In the genomic region with DNA sequence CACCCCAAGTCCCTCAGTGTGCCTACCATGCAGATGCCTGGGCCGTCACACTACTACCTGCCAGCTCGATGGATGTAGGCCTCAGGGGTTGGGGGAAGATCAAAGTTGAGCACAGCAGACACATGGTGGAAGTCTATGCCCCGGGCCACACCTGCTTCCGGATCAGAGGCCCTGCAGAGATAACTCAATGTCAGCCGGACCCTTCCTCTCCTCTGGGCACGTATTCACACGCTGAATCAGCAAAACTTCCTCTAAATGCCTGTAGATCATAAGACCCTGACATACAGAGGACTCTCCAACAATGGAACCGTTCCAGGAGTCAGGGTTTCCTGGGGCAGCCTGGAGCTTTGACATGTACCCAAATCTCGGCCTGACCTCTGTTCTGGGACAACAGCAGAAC, we compare ENCODE assay signal across 24 cellular contexts. TPM values are rescaled to one million over a fixed set of nuclear protein-coding genes. Genes with fewer than 3 reads are reported as not detected.
A peak's percentile ranks its signal among the peaks of the same experiment; 100 is the strongest.
DNase-seq lines count a peak whose midpoint lies in the region; ATAC-seq, FAIRE-seq and TF ChIP-seq lines count a peak whose summit lies in the region.
"Had no signal": no experiment of that assay in that cellular context is flagged by ENCODE, and none has a peak within 500 bp of the region (broad histone marks: within the 10 kb centered on the region; RNA-seq: fewer than 3 reads in every experiment).

No MANE protein-coding gene starts in this region.

- no peak for TF ChIP-seq EP300 in HepG2 (IDR thresholded peaks at IDR 0.05; ENCODE audit: low read depth in 2 of 2, low read length in 2 of 2)
- TF ChIP-seq EP300 in HepG2 (CRISPR knock-in tag; IDR thresholded peaks at IDR 0.05; ENCODE audit: borderline replicate concordance), result no peak
- no peak for TF ChIP-seq EP300 in suprapubic skin (IDR thresholded peaks at IDR 0.05)

- no peak overlapping the region for H3K27ac ChIP-seq in HepG2 (ENCODE audit: extremely low read length, insufficient read depth, low read length)
- H3K27ac ChIP-seq in right lobe of liver, result no peak overlapping the region
- no peak overlapping the region for H3K27ac ChIP-seq in suprapubic skin
- H3K27ac ChIP-seq: Peyer's patch, SJCRH30 had no signal

- POLR2A ChIA-PET in HepG2 (lab: Yijun Ruan, JAX), result interaction anchor here (1.4 kb wide), 2 partner anchors 8 to 12 kb away, joined by 3 to 4 read pairs; a partner anchor contains a TSS

- H3K79me2 ChIP-seq in HepG2 (ENCODE audit: insufficient read depth, low read length), result peaks cover 31% of the 10 kb centered on the region

- intact Hi-C loops in HepG2 (cut with micrococcal nuclease; ENCODE audit: unreplicated experiment) (loop anchor here (5.0 kb wide), 1 partner anchor 78 kb away; a partner anchor contains a TSS), right lobe of liver (cut with DNase I) (loop anchor here (10.0 kb wide), 2 partner anchors 75 to 85 kb away; a partner anchor contains a TSS), posterior cingulate gyrus (cut with DNase I) (loop anchor here (5.0 to 10.0 kb wide), 3 partner anchors 78 to 355 kb away; a partner anchor contains a TSS)

- ATAC-seq in HepG2 (no peak), right lobe of liver (no peak)
- ATAC-seq: GM23338 had no signal

- 81% methylated on average over 5 of the region's 9 CpGs for WGBS in HepG2 (ENCODE audit: low lambda C conversion rate)
- no CpG with 5 or more reads among the region's 9 CpGs for WGBS in right lobe of liver (ENCODE audit: insufficient coverage, low coverage, low lambda C conversion rate, missing lambda C conversion rate)
- WGBS in suprapubic skin, result 86% methylated on average over 7 of the region's 9 CpGs

- H3K4me1 ChIP-seq in HepG2 (ENCODE audit: insufficient read depth, low read length) (peaks cover 34% of the 10 kb centered on the region), right lobe of liver (peaks cover 2 to 15% (median 5%) of the 10 kb centered on the region in 4 donors), suprapubic skin (peaks cover 26% of the 10 kb centered on the region)
- H3K4me1 ChIP-seq: SJCRH30 had no signal

- H3K4me1 Mint-ChIP-seq in activated naive CD8-positive, alpha-beta T cell treated with anti-CD3 and anti-CD28 coated beads for 36 hours, result peaks cover 42% of the 10 kb centered on the region
- H3K4me1 Mint-ChIP-seq in endothelial cell (ENCODE audit: unreplicated experiment), result peaks cover 20% of the 10 kb centered on the region

- no TSS peak for BruUV-seq in HepG2 (replicated peaks; lab: Mats Ljungman, UMichigan)

- FAIRE-seq in HepG2 (lab: Jason Lieb, UNC), result no peak
- FAIRE-seq: A204.1 had no signal

- H3K36me3 Mint-ChIP-seq in activated naive CD8-positive, alpha-beta T cell treated with anti-CD3 and anti-CD28 coated beads for 36 hours, result peaks cover 61% of the 10 kb centered on the region
- H3K36me3 Mint-ChIP-seq in endothelial cell (ENCODE audit: low read depth, unreplicated experiment), result peaks cover 50% of the 10 kb centered on the region

- H3K4me3 ChIP-seq in HepG2 (replicated peaks in 1 of 3; ENCODE audit: insufficient read depth in 1 of 3, low read depth in 2 of 3, low read length in 3 of 3) (no peak overlapping the region), right lobe of liver (no peak overlapping the region), suprapubic skin (no peak overlapping the region)
- H3K4me3 ChIP-seq: GM23338, HAP-1, MG63, Peyer's patch, SJCRH30 had no signal

- no peaks in the 10 kb centered on the region for H3K27me3 Mint-ChIP-seq in activated naive CD8-positive, alpha-beta T cell treated with anti-CD3 and anti-CD28 coated beads for 36 hours
- peaks cover 7% of the 10 kb centered on the region for H3K27me3 Mint-ChIP-seq in endothelial cell (ENCODE audit: unreplicated experiment)
- H3K27me3 Mint-ChIP-seq: B cell had no signal

- no peak overlapping the region for H2AFZ ChIP-seq in HepG2 (ENCODE audit: low read length)
- H2AFZ ChIP-seq: GM23338 had no signal

- in situ Hi-C loops in HepG2 (cut with HindIII; ENCODE audit: extremely low pct_ligation_motif_present, low pct_unique_long_range_greater_than_20kb), result no loop called here

- H3K4me2 ChIP-seq in HepG2 (ENCODE audit: low read depth, low read length), result no peak overlapping the region
- H3K4me2 ChIP-seq: GM23338 had no signal

- H3K27ac Mint-ChIP-seq in activated naive CD8-positive, alpha-beta T cell treated with anti-CD3 and anti-CD28 coated beads for 36 hours, result peak overlapping the region; percentile 25
- H3K27ac Mint-ChIP-seq in endothelial cell (ENCODE audit: unreplicated experiment), result peak overlapping the region; percentile 30
- H3K27ac Mint-ChIP-seq: B cell, GM23338 had no signal

- no peak for TF ChIP-seq RAD21 in HepG2 (CRISPR knock-in tag; IDR thresholded peaks at IDR 0.05)

- CTCF ChIA-PET in HepG2 (lab: Yijun Ruan, JAX; ENCODE audit: low intra/inter-chr PET ratio, low total read pairs), result no interaction called here

- H3K36me3 ChIP-seq in HepG2 (replicated peaks in 1 of 2; ENCODE audit: control insufficient read depth in 1 of 2, insufficient read depth in 2 of 2, low read length in 2 of 2) (peaks cover 41 to 73% of the 10 kb centered on the region in 2 experiments), right lobe of liver (peaks cover 20 to 76% (median 44%) of the 10 kb centered on the region in 4 donors), suprapubic skin (peaks cover 76% of the 10 kb centered on the region)

- H3K9me3 ChIP-seq in HepG2 (ENCODE audit: low read length) (no peaks in the 10 kb centered on the region), right lobe of liver (no peaks in the 10 kb centered on the region), suprapubic skin (no peaks in the 10 kb centered on the region)
- H3K9me3 ChIP-seq: HAP-1, MG63, Peyer's patch, SJCRH30 had no signal

- TF ChIP-seq CTCF in HepG2 (CRISPR knock-in tag; IDR thresholded peaks at IDR 0.05) (no peak), right lobe of liver (IDR thresholded peaks at IDR 0.05) (no peak), endothelial cell (IDR thresholded peaks at IDR 0.05; ENCODE audit: unreplicated experiment) (no peak), suprapubic skin (IDR thresholded peaks at IDR 0.05) (no peak)

- DNase-seq in HepG2 (ENCODE audit: low spot score) (no peak), right lobe of liver (no peak), endothelial cell (ENCODE audit: low spot score) (no peak), suprapubic skin (ENCODE audit: low spot score in 2 of 2) (peak; percentile 40 to 60), SK-N-DZ (ENCODE audit: low spot score) (no peak), posterior cingulate gyrus (no peak), DMS 273 (lab: John Stamatoyannopoulos, UW; ENCODE audit: unreplicated experiment) (no peak)
- DNase-seq in activated naive CD8-positive, alpha-beta T cell treated with anti-CD3 and anti-CD28 coated beads for 36 hours, result no peak
- DNase-seq: DMS79, MG63, NCI-H1417, NCI-H1694 treated with DMSO at 0.1 percent for 48 hours, NCI-H2081 treated with DMSO at 0.1 percent for 48 hours, NCI-H2171 treated with DMSO at 0.1 percent for 48 hours, NCI-H524 treated with DMSO at 0.1 percent for 48 hours, NCI-H82, SJCRH30 had no signal

- H3K9me3 Mint-ChIP-seq in activated naive CD8-positive, alpha-beta T cell treated with anti-CD3 and anti-CD28 coated beads for 36 hours, result no peaks in the 10 kb centered on the region
- no peaks in the 10 kb centered on the region for H3K9me3 Mint-ChIP-seq in endothelial cell (ENCODE audit: unreplicated experiment)
- H3K9me3 Mint-ChIP-seq: GM23338 had no signal

- no peak overlapping the region for H3K4me3 Mint-ChIP-seq in activated naive CD8-positive, alpha-beta T cell treated with anti-CD3 and anti-CD28 coated beads for 36 hours
- H3K4me3 Mint-ChIP-seq in endothelial cell (ENCODE audit: unreplicated experiment), result peak overlapping the region; percentile 65
- H3K4me3 Mint-ChIP-seq: B cell, CD14-positive monocyte, GM23338 had no signal

- no peak overlapping the region for H3K9ac ChIP-seq in HepG2 (ENCODE audit: insufficient read depth, low read depth, low read length)

- no peak for TF ChIP-seq POLR2A in HepG2 (IDR thresholded peaks at IDR 0.05; ENCODE audit: insufficient read depth in 1 of 2, low read depth in 2 of 2, low read length in 2 of 2)
- TF ChIP-seq POLR2A in right lobe of liver (IDR thresholded peaks at IDR 0.05), result no peak
- no peak for TF ChIP-seq POLR2A in suprapubic skin (IDR thresholded peaks at IDR 0.05)

- H4K20me1 ChIP-seq in HepG2 (ENCODE audit: insufficient read depth, low read length), result no peaks in the 10 kb centered on the region; the same call in 1 of the 2 replicates

- H3K27me3 ChIP-seq in HepG2 (ENCODE audit: control insufficient read depth in 1 of 2, insufficient read depth in 2 of 2, low read length in 2 of 2) (no peaks in the 10 kb centered on the region; a peak in 1 of 5 replicates), right lobe of liver (no peaks in the 10 kb centered on the region), suprapubic skin (no peaks in the 10 kb centered on the region)
- H3K27me3 ChIP-seq: MG63, Peyer's patch, SJCRH30 had no signal

RNA-seq across cellular contexts. Expression of a gene that starts 3.8 kb away (rescaled TPM):
- total RNA-seq in HepG2 (2016; rRNA removed; fragmentation: Illumina TruSeq; extraction: Trizol), result 105 and 120 TPM in 2 replicates
- total RNA-seq in HepG2 (2016; cell fraction: cytosol; rRNA removed; fragmentation: Illumina TruSeq; extraction: Trizol; ENCODE audit: low read depth), result 15.2 and 16.6 TPM in 2 replicates
- total RNA-seq in HepG2 (2016; cell fraction: insoluble cytoplasmic fraction; rRNA removed; fragmentation: Illumina TruSeq; extraction: Trizol), result 109 and 123 TPM in 2 replicates
- 29.3 and 30.6 TPM in 2 replicates for total RNA-seq in HepG2 (2016; cell fraction: membrane; rRNA removed; fragmentation: Illumina TruSeq; extraction: Trizol)
- 97.6 and 120 TPM in 2 replicates for total RNA-seq in HepG2 (2016; cell fraction: nucleus; rRNA removed; fragmentation: Illumina TruSeq; extraction: Trizol)
- polyA plus RNA-seq in HepG2 (2011; rRNA removed), result 82.6 and 106 TPM in 2 replicates
- 53.6 and 58.7 TPM in 2 replicates for polyA plus RNA-seq in HepG2 (2011; cell fraction: cytosol; rRNA removed)
- 231 and 242 TPM in 2 replicates for polyA plus RNA-seq in HepG2 (2011; cell fraction: nucleus; rRNA removed)
- polyA plus RNA-seq in HepG2 (2012), result 45.8 and 68.4 TPM in 2 replicates
- 11.3 and 12.0 TPM in 2 replicates for polyA plus RNA-seq in HepG2 (2016; cell fraction: cytosol; fragmentation: Illumina TruSeq; extraction: Trizol; ENCODE audit: low read depth)
- 83.4 and 100 TPM in 2 replicates for polyA plus RNA-seq in HepG2 (2016; cell fraction: insoluble cytoplasmic fraction; fragmentation: Illumina TruSeq; extraction: Trizol; ENCODE audit: low read depth)
- 18.2 and 23.9 TPM in 2 replicates for polyA plus RNA-seq in HepG2 (2016; cell fraction: membrane; fragmentation: Illumina TruSeq; extraction: Trizol; ENCODE audit: low read depth)
- 214 and 219 TPM in 2 replicates for polyA plus RNA-seq in HepG2 (2016; cell fraction: nucleus; fragmentation: Illumina TruSeq; extraction: Trizol; ENCODE audit: insufficient read depth, low read depth)
- 168 and 202 TPM in 2 replicates for polyA minus RNA-seq in HepG2 (2011; rRNA and poly(A)+ RNA removed; ENCODE audit: low replicate concordance)
- 27.9 and 30.7 TPM in 2 replicates for polyA minus RNA-seq in HepG2 (2011; cell fraction: cytosol; rRNA and poly(A)+ RNA removed)
- polyA minus RNA-seq in HepG2 (2011; cell fraction: nucleus; rRNA and poly(A)+ RNA removed), result 96.8 and 111 TPM in 2 replicates
- total RNA-seq in right lobe of liver, result 10 to 100 TPM; 31.8 to 42.2 (median 36.5) TPM
- 100 to 1,000 TPM; 142 to 154 TPM for total RNA-seq in activated naive CD8-positive, alpha-beta T cell treated with anti-CD3 and anti-CD28 coated beads for 36 hours
- total RNA-seq in endothelial cell (ENCODE audit: unreplicated experiment), result 71.6 TPM
- total RNA-seq in suprapubic skin, result 100 to 1,000 TPM in 1 of 4 donors, 10 to 100 TPM in 3; 58.3 to 109 (median 69.5) TPM
- polyA plus RNA-seq in SK-N-DZ (2014; cell fraction: cytosol; rRNA removed), result 93.1 and 95.4 TPM in 2 replicates
- 172 and 224 TPM in 2 replicates for polyA plus RNA-seq in SK-N-DZ (2014; cell fraction: nucleus; rRNA removed)

RNA-seq across cellular contexts. Expression of a gene that starts 12.1 kb away (rescaled TPM):
- total RNA-seq in HepG2 (2016; rRNA removed; fragmentation: Illumina TruSeq; extraction: Trizol) (39.2 and 81.4 TPM in 2 replicates), right lobe of liver (10 to 100 TPM; 32.5 to 91.1 (median 41.7) TPM), endothelial cell (ENCODE audit: unreplicated experiment) (79.4 TPM), suprapubic skin (100 to 1,000 TPM in 1 of 4 donors, 10 to 100 TPM in 3; 76.8 to 101 (median 93.2) TPM)
- total RNA-seq in HepG2 (2016; cell fraction: cytosol; rRNA removed; fragmentation: Illumina TruSeq; extraction: Trizol; ENCODE audit: low read depth), result 13.7 and 14.2 TPM in 2 replicates
- total RNA-seq in HepG2 (2016; cell fraction: insoluble cytoplasmic fraction; rRNA removed; fragmentation: Illumina TruSeq; extraction: Trizol), result 42.8 and 80.9 TPM in 2 replicates
- 36.3 and 40.4 TPM in 2 replicates for total RNA-seq in HepG2 (2016; cell fraction: membrane; rRNA removed; fragmentation: Illumina TruSeq; extraction: Trizol)
- 71.9 and 87.9 TPM in 2 replicates for total RNA-seq in HepG2 (2016; cell fraction: nucleus; rRNA removed; fragmentation: Illumina TruSeq; extraction: Trizol)
- polyA plus RNA-seq in HepG2 (2011; rRNA removed), result 109 and 113 TPM in 2 replicates
- polyA plus RNA-seq in HepG2 (2011; cell fraction: cytosol; rRNA removed), result 120 and 141 TPM in 2 replicates
- 144 and 146 TPM in 2 replicates for polyA plus RNA-seq in HepG2 (2011; cell fraction: nucleus; rRNA removed)
- polyA plus RNA-seq in HepG2 (2012), result 68.1 and 72.3 TPM in 2 replicates
- polyA plus RNA-seq in HepG2 (2016; cell fraction: cytosol; fragmentation: Illumina TruSeq; extraction: Trizol; ENCODE audit: low read depth), result 11.1 and 15.6 TPM in 2 replicates
- 38.9 and 40.8 TPM in 2 replicates for polyA plus RNA-seq in HepG2 (2016; cell fraction: insoluble cytoplasmic fraction; fragmentation: Illumina TruSeq; extraction: Trizol; ENCODE audit: low read depth)
- 25.9 and 27.2 TPM in 2 replicates for polyA plus RNA-seq in HepG2 (2016; cell fraction: membrane; fragmentation: Illumina TruSeq; extraction: Trizol; ENCODE audit: low read depth)
- 141 and 156 TPM in 2 replicates for polyA plus RNA-seq in HepG2 (2016; cell fraction: nucleus; fragmentation: Illumina TruSeq; extraction: Trizol; ENCODE audit: insufficient read depth, low read depth)
- polyA minus RNA-seq in HepG2 (2011; rRNA and poly(A)+ RNA removed; ENCODE audit: low replicate concordance), result 175 and 196 TPM in 2 replicates
- polyA minus RNA-seq in HepG2 (2011; cell fraction: cytosol; rRNA and poly(A)+ RNA removed), result 60.9 and 63.0 TPM in 2 replicates
- polyA minus RNA-seq in HepG2 (2011; cell fraction: nucleus; rRNA and poly(A)+ RNA removed), result 51.1 and 68.9 TPM in 2 replicates
- 10 to 100 TPM; 70.3 to 70.8 TPM for total RNA-seq in activated naive CD8-positive, alpha-beta T cell treated with anti-CD3 and anti-CD28 coated beads for 36 hours
- 169 and 208 TPM in 2 replicates for polyA plus RNA-seq in SK-N-DZ (2014; cell fraction: cytosol; rRNA removed)
- 143 TPM in 2 replicates for polyA plus RNA-seq in SK-N-DZ (2014; cell fraction: nucleus; rRNA removed)

RNA-seq across cellular contexts. Expression of a gene that starts 28.8 kb away (rescaled TPM):
- total RNA-seq in HepG2 (2016; rRNA removed; fragmentation: Illumina TruSeq; extraction: Trizol) (3.8 and 4.8 TPM in 2 replicates), right lobe of liver (10 to 100 TPM; 17.0 to 49.8 (median 21.1) TPM), endothelial cell (ENCODE audit: unreplicated experiment) (not detected), suprapubic skin (under 1 TPM in 1 of 4 donors, not detected in 3; 0.24 TPM)
- 1.9 and 2.0 TPM in 2 replicates for total RNA-seq in HepG2 (2016; cell fraction: cytosol; rRNA removed; fragmentation: Illumina TruSeq; extraction: Trizol; ENCODE audit: low read depth)
- total RNA-seq in HepG2 (2016; cell fraction: insoluble cytoplasmic fraction; rRNA removed; fragmentation: Illumina TruSeq; extraction: Trizol), result 2.9 and 4.5 TPM in 2 replicates
- 3.9 and 4.0 TPM in 2 replicates for total RNA-seq in HepG2 (2016; cell fraction: membrane; rRNA removed; fragmentation: Illumina TruSeq; extraction: Trizol)
- total RNA-seq in HepG2 (2016; cell fraction: nucleus; rRNA removed; fragmentation: Illumina TruSeq; extraction: Trizol), result 10.5 and 11.9 TPM in 2 replicates
- 14.5 and 26.6 TPM in 2 replicates for polyA plus RNA-seq in HepG2 (2011; rRNA removed)
- polyA plus RNA-seq in HepG2 (2011; cell fraction: cytosol; rRNA removed), result 10.4 and 11.4 TPM in 2 replicates
- 72.5 and 82.9 TPM in 2 replicates for polyA plus RNA-seq in HepG2 (2011; cell fraction: nucleus; rRNA removed)
- 14.5 and 17.3 TPM in 2 replicates for polyA plus RNA-seq in HepG2 (2012)
- polyA plus RNA-seq in HepG2 (2016; cell fraction: cytosol; fragmentation: Illumina TruSeq; extraction: Trizol; ENCODE audit: low read depth), result 2.2 and 2.7 TPM in 2 replicates
- polyA plus RNA-seq in HepG2 (2016; cell fraction: insoluble cytoplasmic fraction; fragmentation: Illumina TruSeq; extraction: Trizol; ENCODE audit: low read depth), result 4.9 and 6.8 TPM in 2 replicates
- 4.3 TPM in 2 replicates for polyA plus RNA-seq in HepG2 (2016; cell fraction: membrane; fragmentation: Illumina TruSeq; extraction: Trizol; ENCODE audit: low read depth)
- 43.1 and 46.9 TPM in 2 replicates for polyA plus RNA-seq in HepG2 (2016; cell fraction: nucleus; fragmentation: Illumina TruSeq; extraction: Trizol; ENCODE audit: insufficient read depth, low read depth)
- 0.19 and 29.3 TPM in 2 replicates for polyA minus RNA-seq in HepG2 (2011; rRNA and poly(A)+ RNA removed; ENCODE audit: low replicate concordance)
- polyA minus RNA-seq in HepG2 (2011; cell fraction: cytosol; rRNA and poly(A)+ RNA removed), result 9.6 and 11.7 TPM in 2 replicates
- polyA minus RNA-seq in HepG2 (2011; cell fraction: nucleus; rRNA and poly(A)+ RNA removed), result 16.9 and 24.6 TPM in 2 replicates
- not detected for total RNA-seq in activated naive CD8-positive, alpha-beta T cell treated with anti-CD3 and anti-CD28 coated beads for 36 hours
- polyA plus RNA-seq in SK-N-DZ (2014; cell fraction: cytosol; rRNA removed), result not detected in 2 replicates
- 0.10 and 0.14 TPM in 2 replicates for polyA plus RNA-seq in SK-N-DZ (2014; cell fraction: nucleus; rRNA removed)
- total RNA-seq: B cell, GM23338, LHCN-M2, SJCRH30 had no signal
- polyA plus RNA-seq: CD14-positive monocyte had no signal

RNA-seq across cellular contexts. Expression of a gene that starts 36.5 kb away (rescaled TPM):
- total RNA-seq in HepG2 (2016; rRNA removed; fragmentation: Illumina TruSeq; extraction: Trizol) (25.4 and 28.1 TPM in 2 replicates), right lobe of liver (10 to 100 TPM; 46.6 to 63.2 (median 55.8) TPM), endothelial cell (ENCODE audit: unreplicated experiment) (67.1 TPM), suprapubic skin (100 to 1,000 TPM in 3 of 4 donors, 10 to 100 TPM in 1; 98.6 to 146 (median 127) TPM)
- 6.3 and 7.6 TPM in 2 replicates for total RNA-seq in HepG2 (2016; cell fraction: cytosol; rRNA removed; fragmentation: Illumina TruSeq; extraction: Trizol; ENCODE audit: low read depth)
- 21.2 and 24.9 TPM in 2 replicates for total RNA-seq in HepG2 (2016; cell fraction: insoluble cytoplasmic fraction; rRNA removed; fragmentation: Illumina TruSeq; extraction: Trizol)
- 6.7 and 7.3 TPM in 2 replicates for total RNA-seq in HepG2 (2016; cell fraction: membrane; rRNA removed; fragmentation: Illumina TruSeq; extraction: Trizol)
- total RNA-seq in HepG2 (2016; cell fraction: nucleus; rRNA removed; fragmentation: Illumina TruSeq; extraction: Trizol), result 19.2 and 20.7 TPM in 2 replicates
- 17.4 and 19.9 TPM in 2 replicates for polyA plus RNA-seq in HepG2 (2011; rRNA removed)
- polyA plus RNA-seq in HepG2 (2011; cell fraction: cytosol; rRNA removed), result 19.4 and 21.4 TPM in 2 replicates
- 31.0 and 32.6 TPM in 2 replicates for polyA plus RNA-seq in HepG2 (2011; cell fraction: nucleus; rRNA removed)
- 17.8 and 24.0 TPM in 2 replicates for polyA plus RNA-seq in HepG2 (2012)
- polyA plus RNA-seq in HepG2 (2016; cell fraction: cytosol; fragmentation: Illumina TruSeq; extraction: Trizol; ENCODE audit: low read depth), result 1.4 and 1.7 TPM in 2 replicates
- 16.1 and 22.3 TPM in 2 replicates for polyA plus RNA-seq in HepG2 (2016; cell fraction: insoluble cytoplasmic fraction; fragmentation: Illumina TruSeq; extraction: Trizol; ENCODE audit: low read depth)
- 2.9 and 3.9 TPM in 2 replicates for polyA plus RNA-seq in HepG2 (2016; cell fraction: membrane; fragmentation: Illumina TruSeq; extraction: Trizol; ENCODE audit: low read depth)
- polyA plus RNA-seq in HepG2 (2016; cell fraction: nucleus; fragmentation: Illumina TruSeq; extraction: Trizol; ENCODE audit: insufficient read depth, low read depth), result 18.6 and 20.7 TPM in 2 replicates
- 69.1 and 136 TPM in 2 replicates for polyA minus RNA-seq in HepG2 (2011; rRNA and poly(A)+ RNA removed; ENCODE audit: low replicate concordance)
- polyA minus RNA-seq in HepG2 (2011; cell fraction: cytosol; rRNA and poly(A)+ RNA removed), result 32.5 and 32.6 TPM in 2 replicates
- 23.3 and 31.3 TPM in 2 replicates for polyA minus RNA-seq in HepG2 (2011; cell fraction: nucleus; rRNA and poly(A)+ RNA removed)
- 10 to 100 TPM; 75.8 to 77.9 TPM for total RNA-seq in activated naive CD8-positive, alpha-beta T cell treated with anti-CD3 and anti-CD28 coated beads for 36 hours
- polyA plus RNA-seq in SK-N-DZ (2014; cell fraction: cytosol; rRNA removed), result 28.8 and 29.1 TPM in 2 replicates
- 23.4 and 36.2 TPM in 2 replicates for polyA plus RNA-seq in SK-N-DZ (2014; cell fraction: nucleus; rRNA removed)

Comparison
In these comparisons a context has a peak if more than half of its experiments do, and no peak if none do; other contexts are left out.
1. DNase-seq: peak in suprapubic skin (2 of 2); none in HepG2 (single experiment), right lobe of liver (0 of 3), activated naive CD8-positive, alpha-beta T cell treated with anti-CD3 and anti-CD28 coated beads for 36 hours (single experiment), endothelial cell (single experiment), SK-N-DZ (single experiment), posterior cingulate gyrus (0 of 10) and DMS 273 (single experiment).